ENCODE assay signal across 10 cellular contexts in the genomic region with DNA sequence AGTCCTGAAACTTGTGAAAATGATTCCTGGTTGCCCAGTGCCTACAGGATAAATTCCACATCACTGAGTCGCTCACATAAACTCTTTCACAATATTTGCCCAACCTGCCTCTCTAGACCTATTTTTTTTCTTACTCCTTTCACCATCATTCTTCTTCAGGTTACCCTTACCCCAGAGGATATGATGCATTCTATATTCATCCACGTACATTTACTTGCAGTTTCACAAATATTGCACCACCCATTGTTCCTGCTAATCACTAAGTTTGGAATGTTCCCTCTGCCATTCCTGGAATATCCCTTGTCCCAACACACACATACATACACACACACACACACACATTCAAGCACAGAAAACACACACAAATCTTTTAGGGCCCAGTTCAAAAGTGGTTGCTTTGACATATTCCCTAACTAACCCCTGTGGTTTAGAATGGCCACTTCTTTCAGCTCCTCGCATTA.
A peak's percentile ranks its signal among the peaks of the same experiment; 100 is the strongest.
DNase-seq lines count a peak whose midpoint lies in the region; ATAC-seq and TF ChIP-seq lines count a peak whose summit lies in the region.
"Had no signal": no experiment of that assay in that cellular context is flagged by ENCODE, and none has a peak within 500 bp of the region (broad histone marks: within the 10 kb centered on the region; RNA-seq: fewer than 3 reads in every experiment).

No MANE protein-coding gene starts in this region.

- no peak for ATAC-seq in GM21576 (IDR thresholded peaks at IDR 0.05; ENCODE audit: unreplicated experiment)
- no peak for ATAC-seq in GM18868 (IDR thresholded peaks at IDR 0.05; ENCODE audit: unreplicated experiment)

- TF ChIP-seq CTCF in foreskin fibroblast (IDR thresholded peaks at IDR 0.05; ENCODE audit: low read depth, low read length): no peak

- H3K4me3 ChIP-seq in foreskin fibroblast (ENCODE audit: low read depth in 1 of 2, low read length in 2 of 2): no peak overlapping the region
- H3K4me3 ChIP-seq in skeletal muscle cell (ENCODE audit: low read depth, low read length): no peak overlapping the region
- H3K4me3 ChIP-seq: prostate gland had no signal

- DNase-seq in H4 (ENCODE audit: low spot score): peak; percentile 81
- peak; percentile 69 for DNase-seq in SW480 (ENCODE audit: low spot score)
- peak; percentile 95 to 96 for DNase-seq in foreskin fibroblast
- DNase-seq in skeletal muscle cell (ENCODE audit: low read depth): peak; percentile 100
- no peak for DNase-seq in stimulated activated naive CD4-positive, alpha-beta T cell (lab: John Stamatoyannopoulos, UW)
- DNase-seq in cerebellum (ENCODE audit: low spot score): no peak
- DNase-seq: activated CD4-positive, alpha-beta T cell treated with anti-CD3 and anti-CD28 coated beads, Interleukin-2, amount 10 ng/mL, durations not matched to agents 24 days and 14 days had no signal

Comparison
In these comparisons a context has a peak if more than half of its experiments do, and no peak if none do; other contexts are left out.
1. DNase-seq: peak in H4 (single experiment), SW480 (single experiment), foreskin fibroblast (2 of 2) and skeletal muscle cell (single experiment); none in stimulated activated naive CD4-positive, alpha-beta T cell (0 of 6) and cerebellum (single experiment).